ENCODE assay signal across 23 cellular contexts in the genomic region with DNA sequence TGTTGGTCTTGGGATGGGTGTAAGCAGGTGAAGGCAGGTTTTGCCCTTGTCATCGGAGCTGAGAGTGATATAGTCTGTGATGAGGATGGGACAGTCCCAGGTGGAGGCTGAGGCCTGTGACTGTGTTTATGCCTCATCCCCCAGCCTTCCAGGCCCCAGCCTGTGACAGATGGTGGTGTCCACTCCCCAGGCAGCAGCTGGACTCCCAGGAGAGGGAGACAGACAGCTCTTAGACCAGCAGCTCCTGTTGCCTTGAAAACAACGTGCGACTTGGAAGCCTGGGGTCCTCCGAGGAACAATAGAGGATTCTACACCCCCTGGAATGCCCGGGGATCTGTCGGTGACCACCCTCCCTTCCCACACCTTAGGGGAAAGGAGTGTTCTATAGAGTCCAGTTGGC.
DNase-seq lines count a peak whose midpoint lies in the region; ATAC-seq and TF ChIP-seq lines count a peak whose summit lies in the region.
"Had no signal": no experiment of that assay in that cellular context is flagged by ENCODE, and none has a peak within 500 bp of the region (broad histone marks: within the 10 kb centered on the region; RNA-seq: fewer than 3 reads in every experiment).

No MANE protein-coding gene starts in this region.

- H3K36me3 Mint-ChIP-seq in progenitor cell of endocrine pancreas (ENCODE audit: insufficient read depth): no peaks in the 10 kb centered on the region
- H3K36me3 Mint-ChIP-seq: mesothelial cell of epicardium; natural killer cell; stimulated activated memory B cell treated with anti-CD40 and anti-IgM and Interleukin-4, amounts not matched to agents 10 μg/mL and 1 μg/mL and 100 μg/mL, for 72 hours had no signal

- H3K4me3 Mint-ChIP-seq in progenitor cell of endocrine pancreas (ENCODE audit: low read depth): no peak overlapping the region
- H3K4me3 Mint-ChIP-seq: activated CD8-positive, alpha-beta T cell treated with anti-CD3 and anti-CD28 coated beads for 36 hours; mesothelial cell of epicardium; natural killer cell; stimulated activated memory B cell treated with anti-CD40 and anti-IgM and Interleukin-4, amounts not matched to agents 10 μg/mL and 1 μg/mL and 100 μg/mL, for 72 hours; T-helper 2 cell treated with Interferon-gamma antibody and Interleukin-4, amounts not matched to agents 5 μg/mL and 100 μg/mL, for 36 hours had no signal

- no peaks in the 10 kb centered on the region for H3K9me3 Mint-ChIP-seq in progenitor cell of endocrine pancreas (ENCODE audit: low read depth)
- H3K9me3 Mint-ChIP-seq: activated CD8-positive, alpha-beta T cell treated with anti-CD3 and anti-CD28 coated beads for 36 hours; mesothelial cell of epicardium; natural killer cell; stimulated activated memory B cell treated with anti-CD40 and anti-IgM and Interleukin-4, amounts not matched to agents 10 μg/mL and 1 μg/mL and 100 μg/mL, for 72 hours; T-helper 2 cell treated with Interferon-gamma antibody and Interleukin-4, amounts not matched to agents 5 μg/mL and 100 μg/mL, for 36 hours had no signal

- H3K4me1 Mint-ChIP-seq in progenitor cell of endocrine pancreas (ENCODE audit: low read depth): peaks cover 2% of the 10 kb centered on the region
- H3K4me1 Mint-ChIP-seq: natural killer cell; stimulated activated memory B cell treated with anti-CD40 and anti-IgM and Interleukin-4, amounts not matched to agents 10 μg/mL and 1 μg/mL and 100 μg/mL, for 72 hours had no signal

- in situ Hi-C loops in GM13976 (cut with MboI; ENCODE audit: low sequenced_read_pairs, unreplicated experiment): no loop called here

- H3K27me3 Mint-ChIP-seq in progenitor cell of endocrine pancreas: peaks cover 31% of the 10 kb centered on the region

- no peak for TF ChIP-seq CTCF in progenitor cell of endocrine pancreas (IDR thresholded peaks at IDR 0.05; ENCODE audit: unreplicated experiment)
- TF ChIP-seq CTCF in GM13976 (IDR thresholded peaks at IDR 0.05; ENCODE audit: borderline replicate concordance, control extremely low read depth, extremely low read depth, insufficient read depth, missing control alignments): no peak

- peak overlapping the region; percentile 93 for H3K27ac Mint-ChIP-seq in progenitor cell of endocrine pancreas
- H3K27ac Mint-ChIP-seq: activated CD8-positive, alpha-beta T cell treated with anti-CD3 and anti-CD28 coated beads for 36 hours; mesothelial cell of epicardium; natural killer cell; stimulated activated memory B cell treated with anti-CD40 and anti-IgM and Interleukin-4, amounts not matched to agents 10 μg/mL and 1 μg/mL and 100 μg/mL, for 72 hours; T-helper 2 cell treated with Interferon-gamma antibody and Interleukin-4, amounts not matched to agents 5 μg/mL and 100 μg/mL, for 36 hours had no signal

- ATAC-seq in GM18868 (IDR thresholded peaks at IDR 0.05; ENCODE audit: unreplicated experiment): no peak
- ATAC-seq: activated CD8-positive, alpha-beta T cell treated with anti-CD3 and anti-CD28 coated beads for 36 hours; GM12878; HCT116; heart right ventricle; left lung; natural killer cell; stimulated activated memory B cell treated with anti-CD40 and anti-IgM and Interleukin-4, amounts not matched to agents 10 μg/mL and 1 μg/mL and 100 μg/mL, for 72 hours had no signal

- DNase-seq in DMS 273 treated with DMSO at 0.1 percent for 48 hours (lab: John Stamatoyannopoulos, UW): peak; percentile 23
- DNase-seq in NCI-H524 (lab: John Stamatoyannopoulos, UW): peak; percentile 95 to 97
- DNase-seq in ecto neural progenitor cell (ENCODE audit: low spot score): peak; percentile 36
- no peak for DNase-seq in progenitor cell of endocrine pancreas (ENCODE audit: low spot score, unreplicated experiment)
- no peak for DNase-seq in GM13976 (ENCODE audit: low spot score)
- DNase-seq in H4 (ENCODE audit: low spot score): no peak
- DNase-seq: activated CD4-positive, CD25-positive, alpha-beta regulatory T cell; activated CD8-positive, alpha-beta T cell treated with anti-CD3 and anti-CD28 coated beads for 36 hours; activated naive CD4-positive, alpha-beta T cell treated with Interleukin-2 at 50 U/mL for 16 hours; activated T-cell treated with anti-CD3 and anti-CD28 coated beads, Interleukin-2, amount 50 U/mL, for 1 hour; dermis blood vessel endothelial cell; heart right ventricle; KBM-7; natural killer cell; PC-9; stimulated activated CD4-positive, alpha-beta T cell treated with anti-CD3 and anti-CD28 coated beads, Interleukin-2, amount 100 ng/mL, for 24 hours had no signal

Comparison
In these comparisons a context has a peak if more than half of its experiments do, and no peak if none do; other contexts are left out.
1. DNase-seq: peak in DMS 273 treated with DMSO at 0.1 percent for 48 hours (single experiment), NCI-H524 (2 of 2) and ecto neural progenitor cell (single experiment); none in progenitor cell of endocrine pancreas (single experiment), GM13976 (single experiment) and H4 (single experiment).